8 cellular contexts compared by ENCODE assay signal in the genomic region with DNA sequence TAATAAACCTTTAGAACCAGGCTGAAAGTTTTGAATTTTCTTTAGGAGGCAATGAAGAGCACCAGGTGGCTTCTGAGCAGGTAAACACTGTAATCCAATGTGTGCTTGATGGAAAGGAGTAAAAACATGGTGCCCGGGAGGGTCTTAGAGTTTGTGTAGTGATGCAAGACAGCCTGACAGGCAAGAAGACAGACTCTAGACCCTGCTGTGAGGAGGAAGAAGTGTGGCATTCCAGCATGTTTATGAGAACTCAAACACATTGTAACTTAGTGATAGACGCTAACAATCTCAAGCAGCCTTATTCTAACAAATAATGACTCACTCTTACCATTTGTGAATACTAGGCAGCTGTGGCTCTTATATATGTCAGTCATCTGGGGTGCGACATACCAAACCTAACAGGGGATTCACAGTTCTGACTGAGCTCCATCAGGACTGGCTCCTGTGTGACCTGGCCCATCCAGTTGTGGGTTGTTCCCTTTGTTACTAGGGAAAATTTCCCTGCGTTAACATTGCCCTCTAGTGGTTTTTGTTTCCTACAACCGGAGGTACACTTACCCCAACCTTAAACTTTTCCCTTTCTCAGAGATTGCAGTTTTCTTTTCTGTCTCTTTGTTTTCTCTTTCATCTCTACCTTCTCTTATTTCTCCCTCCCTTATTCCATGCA. TPM values are rescaled to one million over a fixed set of nuclear protein-coding genes. Genes with fewer than 3 reads are reported as not detected.
DNase-seq lines count a peak whose midpoint lies in the region; TF ChIP-seq lines count a peak whose summit lies in the region.

No MANE protein-coding gene starts in this region.

- H3K27ac ChIP-seq in HUES6 (ENCODE audit: low read depth, low read length) (peak overlapping the region; percentile 53; the same call in 1 of the 2 replicates), adrenal gland (no peak overlapping the region)

- WGBS in adrenal gland, 4 donors = 24 to 37% (median 30%) methylated on average over 4 to 5 of the region's 5 CpGs

- H3K27me3 ChIP-seq in HUES6 (ENCODE audit: control insufficient read depth, insufficient read depth, low read length) (no peaks in the 10 kb centered on the region), adrenal gland (peaks cover 12% of the 10 kb centered on the region)

- no peak overlapping the region for H3K4me3 ChIP-seq in HUES6 (ENCODE audit: low read depth, low read length)
- H3K4me3 ChIP-seq in adrenal gland = no peak overlapping the region

- H3K36me3 ChIP-seq in HUES6 (ENCODE audit: control insufficient read depth, insufficient read depth, low read length) (no peaks in the 10 kb centered on the region), adrenal gland (replicated peaks in 1 of 2) (no peaks in the 10 kb centered on the region)

- intact Hi-C loops in adrenal gland (cut with DNase I) = loop anchor here (5.0 kb wide), 1 partner anchor 404 kb away; no protein-coding TSS in a partner anchor

- TF ChIP-seq POLR2A in adrenal gland (IDR thresholded peaks at IDR 0.05) = no peak

- no peak for TF ChIP-seq CTCF in GM20000 (IDR thresholded peaks at IDR 0.05; ENCODE audit: extremely low read depth, missing control alignments)
- peak; percentile 46 to 67 (median 56) for TF ChIP-seq CTCF in adrenal gland (IDR thresholded peaks at IDR 0.05)

- peak; percentile 15 for DNase-seq in DMS114 treated with DMSO at 0.1 percent for 48 hours (lab: John Stamatoyannopoulos, UW; ENCODE audit: unreplicated experiment)
- DNase-seq in GM20000 (ENCODE audit: low spot score) = peak; percentile 38
- peak; percentile 55 for DNase-seq in SW480 (ENCODE audit: low spot score)
- DNase-seq in adrenal gland = peak; percentile 23 to 53 (median 28)
- DNase-seq in iPS DF 4.7 (ENCODE audit: extremely low read depth, low spot score) = peak; percentile 14
- DNase-seq in stimulated activated CD4-positive, alpha-beta T cell treated with anti-CD3 and anti-CD28 coated beads, Interleukin-15, amount 100 ng/mL, for 48 hours (ENCODE audit: low read depth in 2 of 2) = peak; percentile 27 to 35
- no peak for DNase-seq in cerebellar nuclear complex (lab: John Stamatoyannopoulos, UW)

- H3K4me1 ChIP-seq in HUES6 (ENCODE audit: control insufficient read depth, insufficient read depth, low read length) = peaks cover 8% of the 10 kb centered on the region; the same call in 1 of the 2 replicates
- no peaks in the 10 kb centered on the region for H3K4me1 ChIP-seq in adrenal gland (replicated peaks in 1 of 2)

- no peak overlapping the region for H3K9ac ChIP-seq in HUES6 (ENCODE audit: low read length)

- peaks cover 13% of the 10 kb centered on the region for H3K9me3 ChIP-seq in HUES6 (ENCODE audit: control insufficient read depth, insufficient read depth, low read depth, low read length)
- no peaks in the 10 kb centered on the region for H3K9me3 ChIP-seq in adrenal gland (replicated peaks in 1 of 3)

RNA-seq across cellular contexts. Expression of gene VSIG4, which starts 53.8 kb away (rescaled TPM):
- 100 to 1,000 TPM; 120 to 609 (median 229) TPM for total RNA-seq in adrenal gland
- polyA plus RNA-seq in adrenal gland = 10 to 100 TPM; 47.0 to 76.0 (median 65.6) TPM

Comparison
In these comparisons a context has a peak if more than half of its experiments do, and no peak if none do; other contexts are left out.
1. DNase-seq: peak in DMS114 treated with DMSO at 0.1 percent for 48 hours (single experiment), GM20000 (single experiment), SW480 (single experiment), adrenal gland (7 of 7), iPS DF 4.7 (single experiment) and stimulated activated CD4-positive, alpha-beta T cell treated with anti-CD3 and anti-CD28 coated beads, Interleukin-15, amount 100 ng/mL, for 48 hours (2 of 2); none in cerebellar nuclear complex (0 of 2).